In genomic region chr7:140397784-140398750, GRCh38 we compare ENCODE assay signal across 7 cellular contexts. TPM values are rescaled to one million over a fixed set of nuclear protein-coding genes. Genes with fewer than 3 reads are reported as not detected.
DNase-seq lines count a peak whose midpoint lies in the region; ATAC-seq, FAIRE-seq and TF ChIP-seq lines count a peak whose summit lies in the region.

TSS of gene SLC37A3 (minus strand) at chr7:140398530. CDS start at chr7:140382526, 16,004 bp downstream.

- TF ChIP-seq CTCF in WI38 (IDR thresholded peaks at IDR 0.05; ENCODE audit: low read depth, low read length) (no peak), bronchial epithelial cell (IDR thresholded peaks at IDR 0.05; ENCODE audit: insufficient read depth, low read length, severe bottlenecking) (no peak), smooth muscle cell (IDR thresholded peaks at IDR 0.05; ENCODE audit: borderline replicate concordance, insufficient read depth, poor library complexity, severe bottlenecking) (no peak)

- WGBS in smooth muscle cell (ENCODE audit: low lambda C conversion rate) = under 1% methylated on average over 43 of the region's 66 CpGs

- peak within 1 kb of the TSS; percentile 2 for H3K27ac ChIP-seq in iPS-20b (ENCODE audit: low read length)
- H3K27ac ChIP-seq in smooth muscle cell (ENCODE audit: low read depth) = peak within 1 kb of the TSS; percentile 96

- DNase-seq in NCI-H2107 (lab: John Stamatoyannopoulos, UW) (peak; percentile 79), bronchial epithelial cell (ENCODE audit: low read depth) (peak; percentile 64), smooth muscle cell (lab: John Stamatoyannopoulos, UW; ENCODE audit: unreplicated experiment) (peak; percentile 49)

- peak; percentile 87 for ATAC-seq in GM18517 (IDR thresholded peaks at IDR 0.05; ENCODE audit: unreplicated experiment)
- peak; percentile 96 for ATAC-seq in HG02973 (IDR thresholded peaks at IDR 0.05; ENCODE audit: unreplicated experiment)

- peak within 1 kb of the TSS; percentile 93 for H3K4me2 ChIP-seq in smooth muscle cell

- FAIRE-seq in bronchial epithelial cell (lab: Jason Lieb, UNC) = no peak

- no peaks in the 10 kb centered on the region for H3K9me3 ChIP-seq in iPS-20b (ENCODE audit: insufficient read depth, low read depth, low read length)
- H3K9me3 ChIP-seq in smooth muscle cell (replicated peaks; ENCODE audit: low read depth) = no peaks in the 10 kb centered on the region

- H3K79me2 ChIP-seq in smooth muscle cell (ENCODE audit: low read depth) = peaks cover 50% of the 10 kb centered on the region

- H3K36me3 ChIP-seq in bronchial epithelial cell (ENCODE audit: control insufficient read depth, insufficient read depth, low read length) (no peaks in the 10 kb centered on the region), iPS-20b (ENCODE audit: insufficient read depth, low read depth, low read length) (no peaks in the 10 kb centered on the region), smooth muscle cell (ENCODE audit: low read depth) (no peaks in the 10 kb centered on the region)

- H3K4me1 ChIP-seq in iPS-20b (ENCODE audit: insufficient read depth, low read length) (peaks cover 5% of the 10 kb centered on the region; the same call in 1 of the 2 replicates), smooth muscle cell (ENCODE audit: low read depth) (no peaks in the 10 kb centered on the region)

- no peaks in the 10 kb centered on the region for H3K27me3 ChIP-seq in bronchial epithelial cell (ENCODE audit: control insufficient read depth, insufficient read depth, low read length)
- H3K27me3 ChIP-seq in iPS-20b (ENCODE audit: insufficient read depth, low read length) = no peaks in the 10 kb centered on the region
- H3K27me3 ChIP-seq in smooth muscle cell (ENCODE audit: low read depth) = no peaks in the 10 kb centered on the region

- peak within 1 kb of the TSS; percentile 46 for H2AFZ ChIP-seq in smooth muscle cell (ENCODE audit: low read depth)

- peaks cover 6% of the 10 kb centered on the region for H3F3A ChIP-seq in smooth muscle cell (ENCODE audit: low read depth)

- H3K4me3 ChIP-seq in WI38 (ENCODE audit: low read depth, low read length) (peak within 1 kb of the TSS; percentile 85), bronchial epithelial cell (ENCODE audit: low read depth, low read length) (peak within 1 kb of the TSS; percentile 84), iPS-20b (ENCODE audit: low read length) (peak within 1 kb of the TSS; percentile 98), smooth muscle cell (peak within 1 kb of the TSS; percentile 93)

- peak within 1 kb of the TSS; percentile 88 for H3K9ac ChIP-seq in iPS-20b (ENCODE audit: low read depth, low read length)
- peak within 1 kb of the TSS; percentile 99 for H3K9ac ChIP-seq in smooth muscle cell (ENCODE audit: low read depth)

- H4K20me1 ChIP-seq in smooth muscle cell (ENCODE audit: low read depth) = peaks cover 46% of the 10 kb centered on the region

RNA-seq across cellular contexts. Expression of gene SLC37A3, which starts in this region (rescaled TPM):
- total RNA-seq in bronchial epithelial cell = 43.9 and 58.7 TPM in 2 replicates
- total RNA-seq in smooth muscle cell = 54.2 and 83.2 TPM in 2 replicates
- polyA plus RNA-seq in smooth muscle cell = 42.8 and 47.7 TPM in 2 replicates

Comparison
In these comparisons a context has a peak if more than half of its experiments do, and no peak if none do; other contexts are left out.
1. Peak in every context shown above with its lines: DNase-seq, ATAC-seq, H3K4me3 ChIP-seq and H3K27ac ChIP-seq.